In genomic region chr5:132662004-132662401, GRCh38 we compare ENCODE assay signal across 21 cellular contexts. TPM values are rescaled to one million over a fixed set of nuclear protein-coding genes. Genes with fewer than 3 reads are reported as not detected.
"Had no signal": no experiment of that assay in that cellular context is flagged by ENCODE, and none has a peak within 500 bp of the region (broad histone marks: within the 10 kb centered on the region; RNA-seq: fewer than 3 reads in every experiment).

No MANE protein-coding gene starts in this region.

- DNase-seq: activated CD4-positive, alpha-beta T cell treated with anti-CD3 and anti-CD28 coated beads, Interleukin-2, amount 50 U/mL, for 48 hours; activated naive CD8-positive, alpha-beta T cell treated with anti-CD3 and anti-CD28 coated beads, Interleukin-2, amount 10 ng/mL, durations not matched to agents 7 days and 5 days; anterior cingulate cortex; dorsolateral prefrontal cortex; hippocampal formation; left ventricle myocardium superior; mesendoderm; sigmoid colon; stimulated activated CD4-positive, alpha-beta T cell treated with anti-CD3 and anti-CD28 coated beads, Interleukin-2, amount 100 ng/mL, for 24 hours; testis had no signal

- H3K4me3 Mint-ChIP-seq: activated naive CD8-positive, alpha-beta T cell treated with anti-CD3 and anti-CD28 coated beads, Interleukin-2, amount 10 ng/mL, durations not matched to agents 7 days and 5 days; nephron; stimulated activated naive CD8-positive, alpha-beta T cell treated with anti-CD3 and anti-CD28 coated beads, Interleukin-15, Interleukin-2, amounts not matched to agents 100 ng/mL and 50 ng/mL, for 24 hours had no signal

- FAIRE-seq: TTC549 had no signal

- H3K27me3 Mint-ChIP-seq: activated naive CD8-positive, alpha-beta T cell treated with anti-CD3 and anti-CD28 coated beads, Interleukin-2, amount 10 ng/mL, durations not matched to agents 7 days and 5 days had no signal

- H3K27ac Mint-ChIP-seq: activated naive CD8-positive, alpha-beta T cell treated with anti-CD3 and anti-CD28 coated beads, Interleukin-2, amount 10 ng/mL, durations not matched to agents 7 days and 5 days; nephron; stimulated activated naive CD8-positive, alpha-beta T cell treated with anti-CD3 and anti-CD28 coated beads, Interleukin-15, Interleukin-2, amounts not matched to agents 100 ng/mL and 50 ng/mL, for 24 hours had no signal

- H3K36me3 Mint-ChIP-seq: activated naive CD8-positive, alpha-beta T cell treated with anti-CD3 and anti-CD28 coated beads, Interleukin-2, amount 10 ng/mL, durations not matched to agents 7 days and 5 days had no signal

- H3K9me3 Mint-ChIP-seq: activated naive CD8-positive, alpha-beta T cell treated with anti-CD3 and anti-CD28 coated beads, Interleukin-2, amount 10 ng/mL, durations not matched to agents 7 days and 5 days; nephron; stimulated activated naive CD8-positive, alpha-beta T cell treated with anti-CD3 and anti-CD28 coated beads, Interleukin-15, Interleukin-2, amounts not matched to agents 100 ng/mL and 50 ng/mL, for 24 hours had no signal

- ATAC-seq: activated CD4-positive, CD25-positive, alpha-beta regulatory T cell treated with anti-CD3 and anti-CD28 coated beads, Interleukin-2, amount 50 U/mL, for 24 hours; left ventricle myocardium superior had no signal

RNA-seq across cellular contexts. Expression of gene IL13, which starts 4.0 kb away (rescaled TPM):
- total RNA-seq: chondrocyte, glomerular endothelial cell, kidney epithelial cell, left ventricle myocardium superior, pulmonary artery endothelial cell, sigmoid colon, ureter had no signal
- polyA plus RNA-seq: esophagus had no signal

RNA-seq across cellular contexts. Expression of gene IL4, which starts 11.8 kb away (rescaled TPM):
- total RNA-seq: chondrocyte, dorsolateral prefrontal cortex, glomerular endothelial cell, kidney epithelial cell, left ventricle myocardium superior, omental fat pad, pulmonary artery endothelial cell, sigmoid colon, testis, ureter had no signal
- polyA plus RNA-seq: esophagus, sigmoid colon had no signal
